In genomic region chr6:160659562-160659961, GRCh38 we compare ENCODE assay signal across 9 cellular contexts. TPM values are rescaled to one million over a fixed set of nuclear protein-coding genes. Genes with fewer than 3 reads are reported as not detected.
"Had no signal": no experiment of that assay in that cellular context is flagged by ENCODE, and none has a peak within 500 bp of the region (broad histone marks: within the 10 kb centered on the region; RNA-seq: fewer than 3 reads in every experiment).

No MANE protein-coding gene starts in this region.

- H3K27ac Mint-ChIP-seq: IgD-negative memory B cell had no signal

- H3K4me3 Mint-ChIP-seq: IgD-negative memory B cell had no signal

- H3K36me3 Mint-ChIP-seq: IgD-negative memory B cell had no signal

- DNase-seq: IMR-90, KBM-7, KG1 had no signal

- H3K27ac ChIP-seq: HL-60 had no signal

- H3K4me1 Mint-ChIP-seq: IgD-negative memory B cell had no signal

- ATAC-seq: HepG2, K562 had no signal

- H3K4me3 ChIP-seq: K562 had no signal

RNA-seq across cellular contexts. Expression of gene LPA, which starts 4.5 kb away (rescaled TPM):
- total RNA-seq: HepG2, HT-29, HT1080, IMR-90 had no signal

RNA-seq across cellular contexts. Expression of gene PLG, which starts 42.5 kb away (rescaled TPM):
- total RNA-seq: HT-29, HT1080, IMR-90 had no signal
